Comparison of ENCODE assay signal across 22 cellular contexts in the genomic region with DNA sequence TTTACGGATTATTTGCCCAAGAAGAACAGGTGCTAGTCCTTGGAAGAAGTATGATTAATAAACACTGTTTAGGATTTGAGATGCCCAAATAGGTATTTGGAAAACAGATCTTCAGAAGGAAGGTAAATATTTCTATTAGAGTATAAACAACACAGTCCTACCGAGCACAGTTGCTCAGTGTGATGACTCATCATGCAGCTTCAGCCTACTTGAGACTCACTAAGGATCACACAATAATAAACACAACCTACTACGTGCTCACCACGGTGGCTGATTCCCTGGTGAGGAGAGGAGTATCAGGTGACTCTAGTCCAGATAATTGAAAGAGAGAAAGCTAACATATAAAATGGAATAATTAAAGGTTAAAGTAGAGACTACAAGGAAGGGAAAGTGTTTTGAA.
DNase-seq lines count a peak whose midpoint lies in the region; ATAC-seq, FAIRE-seq and TF ChIP-seq lines count a peak whose summit lies in the region.
"Had no signal": no experiment of that assay in that cellular context is flagged by ENCODE, and none has a peak within 500 bp of the region (broad histone marks: within the 10 kb centered on the region; RNA-seq: fewer than 3 reads in every experiment).

No MANE protein-coding gene starts in this region.

- no peak for TF ChIP-seq CTCF in fibroblast of pulmonary artery (IDR thresholded peaks at IDR 0.05; ENCODE audit: low read length, missing control alignments)
- no peak for TF ChIP-seq CTCF in omental fat pad (IDR thresholded peaks at IDR 0.05)

- peaks cover 7 to 15% of the 10 kb centered on the region in 2 donors for H3K4me1 ChIP-seq in small intestine (ENCODE audit: control insufficient read depth in 2 of 2, insufficient read depth in 1 of 2, low read depth in 1 of 2, low read length in 1 of 2)
- H3K4me1 ChIP-seq: thyroid gland had no signal

- FAIRE-seq in small intestine (lab: Jason Lieb, UNC): no peak
- FAIRE-seq: endometrium, RCC 7860 had no signal

- 33 to 49% (median 47%) methylated on average over 4 of the region's 4 CpGs for WGBS in small intestine, 3 donors

- H3K27me3 ChIP-seq in small intestine (ENCODE audit: control insufficient read depth in 2 of 2, insufficient read depth in 2 of 2, low read length in 2 of 2): no peaks in the 10 kb centered on the region
- H3K27me3 ChIP-seq: heart right ventricle, thyroid gland had no signal

- peak; percentile 4 for DNase-seq in NCI-H146 (lab: John Stamatoyannopoulos, UW)
- no peak for DNase-seq in NCI-H146 treated with DMSO at 0.1 percent for 48 hours (lab: John Stamatoyannopoulos, UW; ENCODE audit: unreplicated experiment)
- DNase-seq in RKO (ENCODE audit: low spot score): peak; percentile 12
- DNase-seq in fibroblast of pulmonary artery (ENCODE audit: low read depth): peak; percentile 23
- DNase-seq in small intestine: peak; percentile 20
- DNase-seq in KG1 (lab: John Stamatoyannopoulos, UW): no peak
- no peak for DNase-seq in omental fat pad (ENCODE audit: low spot score)
- DNase-seq: 8988T; activated CD8-positive, alpha-beta memory T cell treated with anti-CD3 and anti-CD28 coated beads, Interleukin-2, amount 50 U/mL, for 48 hours; activated naive CD4-positive, alpha-beta T cell treated with anti-CD3 and anti-CD28 coated beads, Interleukin-2, amount 10 ng/mL, durations not matched to agents 7 days and 5 days; CD8-positive, alpha-beta memory T cell; heart right ventricle; left cardiac atrium; natural killer cell; NCI-H1105 treated with DMSO at 0.1 percent for 48 hours; retina; T-cell; thyroid gland had no signal

- no peak overlapping the region for H3K27ac ChIP-seq in small intestine (ENCODE audit: low read depth in 1 of 2, low read length in 1 of 2)
- H3K27ac ChIP-seq: thyroid gland had no signal

- no peaks in the 10 kb centered on the region for H3K36me3 ChIP-seq in small intestine (ENCODE audit: control insufficient read depth in 2 of 2, insufficient read depth in 2 of 2, low read length in 2 of 2)
- H3K36me3 ChIP-seq: heart right ventricle, thyroid gland had no signal

- H3K4me3 ChIP-seq in fibroblast of pulmonary artery (replicated peaks; ENCODE audit: low read depth, low read length) (no peak overlapping the region), small intestine (ENCODE audit: low read depth in 1 of 2, low read length in 2 of 2) (no peak overlapping the region)
- H3K4me3 ChIP-seq: heart right ventricle, thyroid gland had no signal

- no peaks in the 10 kb centered on the region for H3K9me3 ChIP-seq in small intestine (ENCODE audit: control insufficient read depth, low read depth)
- H3K9me3 ChIP-seq: heart right ventricle, thyroid gland had no signal

- ATAC-seq in HG02763 (IDR thresholded peaks at IDR 0.05; ENCODE audit: unreplicated experiment) (no peak), omental fat pad (ENCODE audit: low FRiP score) (no peak)
- ATAC-seq: activated CD4-positive, CD25-positive, alpha-beta regulatory T cell treated with anti-CD3 and anti-CD28 coated beads, Interleukin-2, amount 50 U/mL, for 24 hours; natural killer cell; T-cell had no signal

Comparison
In these comparisons a context has a peak if more than half of its experiments do, and no peak if none do; other contexts are left out.
1. DNase-seq: peak in NCI-H146 (single experiment), RKO (single experiment), fibroblast of pulmonary artery (single experiment) and small intestine (single experiment); none in NCI-H146 treated with DMSO at 0.1 percent for 48 hours (single experiment), KG1 (single experiment) and omental fat pad (single experiment).